Comparison of ENCODE assay signal across 1 cellular context in the genomic region with DNA sequence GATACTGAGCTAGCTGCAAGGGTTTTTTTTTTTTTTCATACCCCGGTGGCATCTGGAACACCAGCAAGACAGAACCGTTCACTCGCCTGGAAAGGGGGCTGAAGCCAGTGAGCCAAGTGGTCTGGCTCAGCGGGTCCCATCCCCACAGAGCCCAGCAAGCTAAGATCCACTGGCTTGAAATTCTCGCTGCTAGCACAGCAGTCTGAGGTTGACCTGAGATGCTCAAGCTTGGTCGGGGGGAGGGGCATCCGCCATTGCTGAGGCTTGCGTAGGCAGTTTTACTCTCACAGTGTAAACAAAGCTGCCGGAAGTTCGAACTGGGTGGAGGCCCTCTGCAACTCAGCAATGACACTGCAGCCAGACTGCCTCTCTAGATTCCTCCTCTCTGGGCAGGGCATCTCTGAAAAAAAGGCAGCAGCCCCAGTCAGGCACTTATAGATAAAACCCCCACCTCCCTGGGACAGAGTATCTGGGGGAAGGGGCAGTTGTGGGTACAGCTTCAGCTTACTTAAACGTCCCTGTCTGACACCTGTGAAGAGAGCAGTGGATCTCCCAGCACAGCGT.
TF ChIP-seq lines count a peak whose summit lies in the region.

No MANE protein-coding gene starts in this region.

TF ChIP-seq in HepG2, 621 proteins besides CTCF, POLR2A, EP300 and RAD21 (continued from another document):
- TF ChIP-seq, protein P1, sequence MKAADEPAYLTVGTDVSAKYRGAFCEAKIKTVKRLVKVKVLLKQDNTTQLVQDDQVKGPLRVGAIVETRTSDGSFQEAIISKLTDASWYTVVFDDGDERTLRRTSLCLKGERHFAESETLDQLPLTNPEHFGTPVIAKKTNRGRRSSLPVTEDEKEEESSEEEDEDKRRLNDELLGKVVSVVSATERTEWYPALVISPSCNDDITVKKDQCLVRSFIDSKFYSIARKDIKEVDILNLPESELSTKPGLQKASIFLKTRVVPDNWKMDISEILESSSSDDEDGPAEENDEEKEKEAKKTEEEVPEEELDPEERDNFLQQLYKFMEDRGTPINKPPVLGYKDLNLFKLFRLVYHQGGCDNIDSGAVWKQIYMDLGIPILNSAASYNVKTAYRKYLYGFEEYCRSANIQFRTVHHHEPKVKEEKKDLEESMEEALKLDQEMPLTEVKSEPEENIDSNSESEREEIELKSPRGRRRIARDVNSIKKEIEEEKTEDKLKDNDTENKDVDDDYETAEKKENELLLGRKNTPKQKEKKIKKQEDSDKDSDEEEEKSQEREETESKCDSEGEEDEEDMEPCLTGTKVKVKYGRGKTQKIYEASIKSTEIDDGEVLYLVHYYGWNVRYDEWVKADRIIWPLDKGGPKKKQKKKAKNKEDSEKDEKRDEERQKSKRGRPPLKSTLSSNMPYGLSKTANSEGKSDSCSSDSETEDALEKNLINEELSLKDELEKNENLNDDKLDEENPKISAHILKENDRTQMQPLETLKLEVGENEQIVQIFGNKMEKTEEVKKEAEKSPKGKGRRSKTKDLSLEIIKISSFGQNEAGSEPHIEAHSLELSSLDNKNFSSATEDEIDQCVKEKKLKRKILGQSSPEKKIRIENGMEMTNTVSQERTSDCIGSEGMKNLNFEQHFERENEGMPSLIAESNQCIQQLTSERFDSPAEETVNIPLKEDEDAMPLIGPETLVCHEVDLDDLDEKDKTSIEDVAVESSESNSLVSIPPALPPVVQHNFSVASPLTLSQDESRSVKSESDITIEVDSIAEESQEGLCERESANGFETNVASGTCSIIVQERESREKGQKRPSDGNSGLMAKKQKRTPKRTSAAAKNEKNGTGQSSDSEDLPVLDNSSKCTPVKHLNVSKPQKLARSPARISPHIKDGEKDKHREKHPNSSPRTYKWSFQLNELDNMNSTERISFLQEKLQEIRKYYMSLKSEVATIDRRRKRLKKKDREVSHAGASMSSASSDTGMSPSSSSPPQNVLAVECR (CRISPR knock-in tag; IDR thresholded peaks at IDR 0.05; ENCODE audit: borderline replicate concordance), result peak; percentile 63; the same call in 1 of the 2 replicates
- TF ChIP-seq SRSF4 (IDR thresholded peaks at IDR 0.05; ENCODE audit: low read depth, low read length, poor library complexity, severe bottlenecking) (no peak), BRD4 (CRISPR knock-in tag; IDR thresholded peaks at IDR 0.05) (peak; percentile 52; the same call in 1 of the 2 replicates), TARDBP (CRISPR knock-in tag; IDR thresholded peaks at IDR 0.05) (peak; percentile 45; the same call in 1 of the 2 replicates), ETV5 (CRISPR knock-in tag; IDR thresholded peaks at IDR 0.05; ENCODE audit: borderline replicate concordance) (peak; percentile 93), CENPT (CRISPR knock-in tag; IDR thresholded peaks at IDR 0.05; ENCODE audit: low read depth) (no peak), ZNF235 (CRISPR knock-in tag; IDR thresholded peaks at IDR 0.05; ENCODE audit: borderline replicate concordance) (no peak), KDM3A (CRISPR knock-in tag; IDR thresholded peaks at IDR 0.05; ENCODE audit: low read depth) (0 out of 2 replicates have a peak, but pooled peaks have one; percentile 37), CBX5 (CRISPR knock-in tag; IDR thresholded peaks at IDR 0.05; ENCODE audit: borderline replicate concordance) (0 out of 2 replicates have a peak, but pooled peaks have one; percentile 18), ATF7-NPFF (CRISPR knock-in tag; IDR thresholded peaks at IDR 0.05; ENCODE audit: low read depth) (0 out of 2 replicates have a peak, but pooled peaks have one; percentile 33), SALL1 (CRISPR knock-in tag; IDR thresholded peaks at IDR 0.05) (peak; percentile 71), FOXJ3 (CRISPR knock-in tag; IDR thresholded peaks at IDR 0.05; ENCODE audit: borderline replicate concordance) (peak; percentile 54; the same call in 1 of the 2 replicates), ZNF572 (CRISPR knock-in tag; IDR thresholded peaks at IDR 0.05) (no peak), SIX1 (CRISPR knock-in tag; IDR thresholded peaks at IDR 0.05; ENCODE audit: borderline replicate concordance) (0 out of 2 replicates have a peak, but pooled peaks have one; percentile 15), NR2C2 (CRISPR knock-in tag; IDR thresholded peaks at IDR 0.05; ENCODE audit: borderline replicate concordance) (peak; percentile 52; the same call in 1 of the 2 replicates), RXRB (CRISPR knock-in tag; IDR thresholded peaks at IDR 0.05; ENCODE audit: borderline replicate concordance) (peak; percentile 36; the same call in 1 of the 2 replicates), SALL2 (CRISPR knock-in tag; IDR thresholded peaks at IDR 0.05) (peak; percentile 63; the same call in 1 of the 2 replicates), GATAD1 (CRISPR knock-in tag; IDR thresholded peaks at IDR 0.05) (peak; percentile 11; the same call in 1 of the 2 replicates), GABPB1 (CRISPR knock-in tag; IDR thresholded peaks at IDR 0.05) (peak; percentile 83)
- TF ChIP-seq, protein P2, sequence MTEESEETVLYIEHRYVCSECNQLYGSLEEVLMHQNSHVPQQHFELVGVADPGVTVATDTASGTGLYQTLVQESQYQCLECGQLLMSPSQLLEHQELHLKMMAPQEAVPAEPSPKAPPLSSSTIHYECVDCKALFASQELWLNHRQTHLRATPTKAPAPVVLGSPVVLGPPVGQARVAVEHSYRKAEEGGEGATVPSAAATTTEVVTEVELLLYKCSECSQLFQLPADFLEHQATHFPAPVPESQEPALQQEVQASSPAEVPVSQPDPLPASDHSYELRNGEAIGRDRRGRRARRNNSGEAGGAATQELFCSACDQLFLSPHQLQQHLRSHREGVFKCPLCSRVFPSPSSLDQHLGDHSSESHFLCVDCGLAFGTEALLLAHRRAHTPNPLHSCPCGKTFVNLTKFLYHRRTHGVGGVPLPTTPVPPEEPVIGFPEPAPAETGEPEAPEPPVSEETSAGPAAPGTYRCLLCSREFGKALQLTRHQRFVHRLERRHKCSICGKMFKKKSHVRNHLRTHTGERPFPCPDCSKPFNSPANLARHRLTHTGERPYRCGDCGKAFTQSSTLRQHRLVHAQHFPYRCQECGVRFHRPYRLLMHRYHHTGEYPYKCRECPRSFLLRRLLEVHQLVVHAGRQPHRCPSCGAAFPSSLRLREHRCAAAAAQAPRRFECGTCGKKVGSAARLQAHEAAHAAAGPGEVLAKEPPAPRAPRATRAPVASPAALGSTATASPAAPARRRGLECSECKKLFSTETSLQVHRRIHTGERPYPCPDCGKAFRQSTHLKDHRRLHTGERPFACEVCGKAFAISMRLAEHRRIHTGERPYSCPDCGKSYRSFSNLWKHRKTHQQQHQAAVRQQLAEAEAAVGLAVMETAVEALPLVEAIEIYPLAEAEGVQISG (CRISPR knock-in tag; IDR thresholded peaks at IDR 0.05), result peak; percentile 76
- TF ChIP-seq, protein P3, sequence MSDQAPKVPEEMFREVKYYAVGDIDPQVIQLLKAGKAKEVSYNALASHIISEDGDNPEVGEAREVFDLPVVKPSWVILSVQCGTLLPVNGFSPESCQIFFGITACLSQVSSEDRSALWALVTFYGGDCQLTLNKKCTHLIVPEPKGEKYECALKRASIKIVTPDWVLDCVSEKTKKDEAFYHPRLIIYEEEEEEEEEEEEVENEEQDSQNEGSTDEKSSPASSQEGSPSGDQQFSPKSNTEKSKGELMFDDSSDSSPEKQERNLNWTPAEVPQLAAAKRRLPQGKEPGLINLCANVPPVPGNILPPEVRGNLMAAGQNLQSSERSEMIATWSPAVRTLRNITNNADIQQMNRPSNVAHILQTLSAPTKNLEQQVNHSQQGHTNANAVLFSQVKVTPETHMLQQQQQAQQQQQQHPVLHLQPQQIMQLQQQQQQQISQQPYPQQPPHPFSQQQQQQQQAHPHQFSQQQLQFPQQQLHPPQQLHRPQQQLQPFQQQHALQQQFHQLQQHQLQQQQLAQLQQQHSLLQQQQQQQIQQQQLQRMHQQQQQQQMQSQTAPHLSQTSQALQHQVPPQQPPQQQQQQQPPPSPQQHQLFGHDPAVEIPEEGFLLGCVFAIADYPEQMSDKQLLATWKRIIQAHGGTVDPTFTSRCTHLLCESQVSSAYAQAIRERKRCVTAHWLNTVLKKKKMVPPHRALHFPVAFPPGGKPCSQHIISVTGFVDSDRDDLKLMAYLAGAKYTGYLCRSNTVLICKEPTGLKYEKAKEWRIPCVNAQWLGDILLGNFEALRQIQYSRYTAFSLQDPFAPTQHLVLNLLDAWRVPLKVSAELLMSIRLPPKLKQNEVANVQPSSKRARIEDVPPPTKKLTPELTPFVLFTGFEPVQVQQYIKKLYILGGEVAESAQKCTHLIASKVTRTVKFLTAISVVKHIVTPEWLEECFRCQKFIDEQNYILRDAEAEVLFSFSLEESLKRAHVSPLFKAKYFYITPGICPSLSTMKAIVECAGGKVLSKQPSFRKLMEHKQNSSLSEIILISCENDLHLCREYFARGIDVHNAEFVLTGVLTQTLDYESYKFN (CRISPR knock-in tag; conservative IDR thresholded peaks at IDR 0.05), result peak; percentile 38
